In the genomic region with DNA sequence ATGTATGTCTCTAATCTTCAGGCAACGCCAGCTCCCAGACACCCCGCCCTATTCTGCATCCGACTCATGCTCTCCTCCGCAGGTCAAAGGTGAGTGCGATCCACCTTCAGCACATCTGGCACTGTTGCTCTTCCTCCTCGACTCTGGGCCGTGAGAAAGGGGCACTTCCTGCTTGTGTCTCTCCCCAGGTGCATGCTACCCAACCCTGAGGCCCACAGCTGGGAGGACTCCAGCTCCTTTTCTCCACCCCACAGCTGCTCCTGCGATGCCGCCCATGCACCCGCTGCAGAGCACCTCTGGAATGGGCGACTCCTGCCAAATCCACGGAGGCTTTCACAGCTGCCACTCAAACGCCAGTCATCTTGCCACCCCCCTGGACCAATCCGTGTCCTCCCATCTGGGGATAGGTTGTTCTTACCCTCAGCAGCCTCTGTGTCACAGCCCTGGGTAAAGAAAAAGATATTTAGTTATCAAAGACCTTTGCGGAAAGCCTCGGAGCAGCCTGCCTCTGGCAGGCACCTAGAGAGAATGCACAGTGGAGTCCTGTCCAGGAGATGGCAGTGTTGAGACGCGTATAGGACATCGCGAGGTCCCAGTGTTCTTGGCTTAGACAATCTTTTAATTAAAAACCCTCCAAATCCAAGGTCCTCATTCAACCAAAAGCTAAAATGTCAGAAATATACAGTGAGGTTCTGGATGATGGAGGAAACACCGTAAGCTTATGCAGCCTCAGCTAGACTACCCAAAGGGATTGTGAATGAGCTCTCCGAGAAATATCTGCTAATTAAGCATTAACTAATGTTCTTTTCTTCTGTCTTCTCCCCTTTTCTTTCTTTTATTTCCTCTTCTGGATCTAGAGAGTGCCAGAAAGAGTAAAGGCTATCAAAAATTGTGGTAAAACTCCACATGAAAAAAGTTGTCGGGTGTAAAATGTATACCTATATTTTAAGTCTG, we compare ENCODE assay signal across 8 cellular contexts. TPM values are rescaled to one million over a fixed set of nuclear protein-coding genes. Genes with fewer than 3 reads are reported as not detected.
DNase-seq lines count a peak whose midpoint lies in the region; ATAC-seq and TF ChIP-seq lines count a peak whose summit lies in the region.

No MANE protein-coding gene starts in this region.

- H3K27ac Mint-ChIP-seq in glutamatergic neuron (ENCODE audit: unreplicated experiment) = no peak overlapping the region
- no peak overlapping the region for H3K27ac Mint-ChIP-seq in progenitor cell of endocrine pancreas

- H3F3A ChIP-seq in Loucy (ENCODE audit: low read depth) = no peaks in the 10 kb centered on the region

- TF ChIP-seq CTCF in Loucy (conservative IDR thresholded peaks at IDR 0.05; ENCODE audit: low read length) = peak; percentile 97
- TF ChIP-seq CTCF in RWPE2 (IDR thresholded peaks at IDR 0.05; ENCODE audit: poor library complexity, severe bottlenecking) = peak; percentile 88
- TF ChIP-seq CTCF in glutamatergic neuron (IDR thresholded peaks at IDR 0.05; ENCODE audit: partially characterized antibody, unreplicated experiment) = peak; percentile 88
- peak; percentile 93 for TF ChIP-seq CTCF in progenitor cell of endocrine pancreas (IDR thresholded peaks at IDR 0.05; ENCODE audit: unreplicated experiment)
- peak; percentile 67 to 77 (median 76) for TF ChIP-seq CTCF in uterus (IDR thresholded peaks at IDR 0.05)

- peak overlapping the region; percentile 66 for H2AFZ ChIP-seq in Loucy (ENCODE audit: low read length)

- no peaks in the 10 kb centered on the region for H3K79me2 ChIP-seq in Loucy (ENCODE audit: insufficient read depth, low read length)

- H3K9me2 ChIP-seq in Loucy (replicated peaks; ENCODE audit: low read depth, low read length) = no peaks in the 10 kb centered on the region

- H3K27ac ChIP-seq in RWPE2 (ENCODE audit: poor library complexity, severe bottlenecking) = no peak overlapping the region
- H3K27ac ChIP-seq in uterus = no peak overlapping the region

- no peaks in the 10 kb centered on the region for H3K36me3 ChIP-seq in H7 (replicated peaks; ENCODE audit: control insufficient read depth, insufficient read depth, low read length)
- no peaks in the 10 kb centered on the region for H3K36me3 ChIP-seq in Loucy (ENCODE audit: insufficient read depth, low read length)
- no peaks in the 10 kb centered on the region for H3K36me3 ChIP-seq in RWPE2 (ENCODE audit: low read depth)
- no peaks in the 10 kb centered on the region for H3K36me3 ChIP-seq in uterus

- H3K4me1 ChIP-seq in Loucy (ENCODE audit: insufficient read depth, low read length, poor library complexity, severe bottlenecking) (no peaks in the 10 kb centered on the region), RWPE2 (ENCODE audit: insufficient read depth, poor library complexity, severe bottlenecking) (no peaks in the 10 kb centered on the region), uterus (no peaks in the 10 kb centered on the region)

- H3K27me3 Mint-ChIP-seq in glutamatergic neuron (ENCODE audit: unreplicated experiment) (peaks cover 1% of the 10 kb centered on the region), progenitor cell of endocrine pancreas (peaks cover 8% of the 10 kb centered on the region)

- H4K20me1 ChIP-seq in Loucy (ENCODE audit: insufficient read depth, low read length, poor library complexity, severe bottlenecking) = no peaks in the 10 kb centered on the region

- H3K9ac ChIP-seq in Loucy (ENCODE audit: low read depth, low read length, poor library complexity, severe bottlenecking) = no peak overlapping the region

- no peak overlapping the region for H3K4me3 ChIP-seq in H7 (ENCODE audit: insufficient read depth, low read depth, low read length)
- H3K4me3 ChIP-seq in Loucy (ENCODE audit: low read length, poor library complexity, severe bottlenecking) = no peak overlapping the region
- no peak overlapping the region for H3K4me3 ChIP-seq in RWPE2 (ENCODE audit: severe bottlenecking)
- no peak overlapping the region for H3K4me3 ChIP-seq in uterus

- peaks cover 17% of the 10 kb centered on the region for H3K4me1 Mint-ChIP-seq in glutamatergic neuron (ENCODE audit: low read depth, unreplicated experiment)
- peaks cover 3% of the 10 kb centered on the region for H3K4me1 Mint-ChIP-seq in progenitor cell of endocrine pancreas (ENCODE audit: low read depth)

- H3K27me3 ChIP-seq in H7 (ENCODE audit: control insufficient read depth, insufficient read depth, low read length) = no peaks in the 10 kb centered on the region
- no peaks in the 10 kb centered on the region for H3K27me3 ChIP-seq in Loucy (ENCODE audit: insufficient read depth, low read length, poor library complexity, severe bottlenecking)
- no peaks in the 10 kb centered on the region for H3K27me3 ChIP-seq in RWPE2 (ENCODE audit: insufficient read depth, poor library complexity, severe bottlenecking)
- H3K27me3 ChIP-seq in uterus = no peaks in the 10 kb centered on the region

- no peaks in the 10 kb centered on the region for H3K36me3 Mint-ChIP-seq in glutamatergic neuron (ENCODE audit: unreplicated experiment)
- no peaks in the 10 kb centered on the region for H3K36me3 Mint-ChIP-seq in progenitor cell of endocrine pancreas (ENCODE audit: insufficient read depth)

- peaks cover 5% of the 10 kb centered on the region for H3K9me3 Mint-ChIP-seq in glutamatergic neuron (ENCODE audit: unreplicated experiment)
- H3K9me3 Mint-ChIP-seq in progenitor cell of endocrine pancreas (ENCODE audit: low read depth) = no peaks in the 10 kb centered on the region

- no peak for TF ChIP-seq POLR2A in uterus (IDR thresholded peaks at IDR 0.05)

- H3K4me3 Mint-ChIP-seq in glutamatergic neuron (ENCODE audit: unreplicated experiment) (no peak overlapping the region), progenitor cell of endocrine pancreas (ENCODE audit: low read depth) (no peak overlapping the region)

- peak; percentile 94 for ATAC-seq in RWPE2 (ENCODE audit: low read depth)

- intact Hi-C loops in uterus (cut with DNase I; ENCODE audit: low total_unique reads) = no loop called here

- DNase-seq in GF-D8 (lab: John Stamatoyannopoulos, UW) (peak; percentile 10), H7 (peak; percentile 75), RWPE2 (ENCODE audit: low spot score) (no peak), glutamatergic neuron (peak; percentile 77), progenitor cell of endocrine pancreas (ENCODE audit: low spot score, unreplicated experiment) (peak; percentile 53), uterus (peak; percentile 57 to 62)
- DNase-seq in activated gamma-delta T cell treated with anti-CD3 and anti-CD28 coated beads, Interleukin-2, amount 50 U/mL, for 16 hours (ENCODE audit: low read depth) = peak; percentile 35

- H3K4me2 ChIP-seq in Loucy (ENCODE audit: low read depth, low read length, poor library complexity, severe bottlenecking) = no peak overlapping the region

- H3K9me3 ChIP-seq in Loucy (ENCODE audit: insufficient read depth, low read depth, low read length) = no peaks in the 10 kb centered on the region
- no peaks in the 10 kb centered on the region for H3K9me3 ChIP-seq in RWPE2 (ENCODE audit: severe bottlenecking)
- H3K9me3 ChIP-seq in uterus = no peaks in the 10 kb centered on the region

RNA-seq across cellular contexts. Expression of gene MYRFL, which starts 54.3 kb away (rescaled TPM):
- total RNA-seq in H7 (2014; rRNA removed; shearing (Covaris generic)) = 0.11 TPM in 1 of 2 replicates, not detected in the other
- not detected for total RNA-seq in glutamatergic neuron (ENCODE audit: unreplicated experiment)
- 0.67 and 0.93 TPM in 2 replicates for total RNA-seq in progenitor cell of endocrine pancreas
- 1 to 10 TPM in 1 of 4 donors, not detected in 3; 1.5 TPM for total RNA-seq in uterus
